Comparison of ENCODE assay signal across 17 cellular contexts in genomic region chr3:46578973-46579755, GRCh38. TPM values are rescaled to one million over a fixed set of nuclear protein-coding genes. Genes with fewer than 3 reads are reported as not detected.
DNase-seq lines count a peak whose midpoint lies in the region; ATAC-seq and TF ChIP-seq lines count a peak whose summit lies in the region.
"Had no signal": no experiment of that assay in that cellular context is flagged by ENCODE, and none has a peak within 500 bp of the region (broad histone marks: within the 10 kb centered on the region; RNA-seq: fewer than 3 reads in every experiment).

No MANE protein-coding gene starts in this region.

- intact Hi-C loops in esophagus squamous epithelium (cut with DNase I): no loop called here

- peaks cover 68% of the 10 kb centered on the region for H3K4me1 Mint-ChIP-seq in WTC11

- TF ChIP-seq POLR2A in esophagus squamous epithelium (IDR thresholded peaks at IDR 0.05): no peak

- peak overlapping the region; percentile 83 for H3K23ac ChIP-seq in mesendoderm (ENCODE audit: low read length)

- H3K27ac Mint-ChIP-seq in WTC11: peak overlapping the region; percentile 94
- H3K27ac Mint-ChIP-seq: stimulated activated naive B cell treated with anti-CD40 and anti-IgM and Interleukin-4, amounts not matched to agents 10 μg/mL and 1 μg/mL and 100 μg/mL, for 72 hours had no signal

- H3K9ac ChIP-seq in mesendoderm (ENCODE audit: low read length): peak overlapping the region; percentile 94

- H3K79me1 ChIP-seq in mesendoderm (ENCODE audit: low read length): peaks cover 7% of the 10 kb centered on the region

- peak overlapping the region; percentile 20 for H3K4ac ChIP-seq in mesendoderm (ENCODE audit: low read depth, low read length)

- POLR2A ChIA-PET in WTC11 (lab: Charles Lee): no interaction called here

- H3K18ac ChIP-seq in mesendoderm (ENCODE audit: low read length): peak overlapping the region; percentile 91

- peak overlapping the region; percentile 86 for H3K4me3 Mint-ChIP-seq in WTC11
- H3K4me3 Mint-ChIP-seq: stimulated activated naive B cell treated with anti-CD40 and anti-IgM and Interleukin-4, amounts not matched to agents 10 μg/mL and 1 μg/mL and 100 μg/mL, for 72 hours had no signal

- WGBS in mesendoderm (ENCODE audit: extremely low coverage, insufficient coverage, low lambda C conversion rate): no CpG with 5 or more reads among the region's 10 CpGs
- WGBS in esophagus squamous epithelium, 2 donors: 52 to 57% methylated on average over 10 of the region's 10 CpGs

- ATAC-seq in WTC11: no peak
- no peak for ATAC-seq in HG03378 (IDR thresholded peaks at IDR 0.05; ENCODE audit: unreplicated experiment)
- no peak for ATAC-seq in GM18867 (IDR thresholded peaks at IDR 0.05; ENCODE audit: unreplicated experiment)
- ATAC-seq: stimulated activated naive B cell treated with anti-CD40 and anti-IgM and Interleukin-4, amounts not matched to agents 10 μg/mL and 1 μg/mL and 100 μg/mL, for 72 hours had no signal

- peaks cover 66% of the 10 kb centered on the region for H3K36me3 Mint-ChIP-seq in WTC11
- H3K36me3 Mint-ChIP-seq: stimulated activated naive B cell treated with anti-CD40 and anti-IgM and Interleukin-4, amounts not matched to agents 10 μg/mL and 1 μg/mL and 100 μg/mL, for 72 hours had no signal

- H3K56ac ChIP-seq in mesendoderm (ENCODE audit: low read length): peak overlapping the region; percentile 93

- no peak overlapping the region for H2BK15ac ChIP-seq in mesendoderm (replicated peaks; ENCODE audit: low read depth)

- peak overlapping the region; percentile 18 for H2BK120ac ChIP-seq in mesendoderm (ENCODE audit: low read depth, low read length)

- H3K9me3 ChIP-seq in esophagus squamous epithelium: no peaks in the 10 kb centered on the region
- H3K9me3 ChIP-seq: adrenal gland, SJCRH30 had no signal

- H2AK5ac ChIP-seq in mesendoderm (ENCODE audit: low read length): peak overlapping the region; percentile 91

- no peak overlapping the region for H3K4me3 ChIP-seq in LNCaP clone FGC (ENCODE audit: low read depth, low read length)
- peak overlapping the region; percentile 96 for H3K4me3 ChIP-seq in mesendoderm (ENCODE audit: low read length)
- H3K4me3 ChIP-seq in esophagus squamous epithelium: no peak overlapping the region
- H3K4me3 ChIP-seq: SJCRH30 had no signal

- H3K27me3 Mint-ChIP-seq in WTC11 (ENCODE audit: low read depth): no peaks in the 10 kb centered on the region; the same call in 1 of the 2 replicates

- H3K27me3 ChIP-seq in mesendoderm (ENCODE audit: insufficient read depth, low read length, poor library complexity) (no peaks in the 10 kb centered on the region), esophagus squamous epithelium (peaks cover 0 to 63% (median 1%) of the 10 kb centered on the region in 4 donors)
- H3K27me3 ChIP-seq: adrenal gland, SJCRH30 had no signal

- H2BK5ac ChIP-seq in mesendoderm (ENCODE audit: low read length): peak overlapping the region; percentile 92

- peak; percentile 4 for DNase-seq in DMS153 treated with DMSO at 0.1 percent for 48 hours (lab: John Stamatoyannopoulos, UW; ENCODE audit: unreplicated experiment)
- peak; percentile 57 for DNase-seq in LNCaP clone FGC (ENCODE audit: low read depth)
- DNase-seq in WTC11 (ENCODE audit: low spot score): no peak
- peak; percentile 54 for DNase-seq in mesendoderm
- DNase-seq in esophagus squamous epithelium (lab: John Stamatoyannopoulos, UW): no peak
- no peak for DNase-seq in mesenteric fat pad (ENCODE audit: low spot score)
- DNase-seq: activated CD4-positive, CD25-positive, alpha-beta regulatory T cell treated with anti-CD3 and anti-CD28 coated beads, Interleukin-2, amount 50 U/mL, for 72 hours; adrenal gland; cortex of kidney; EL; NCI-H1105 treated with DMSO at 0.1 percent for 48 hours; SJCRH30; stimulated activated CD4-positive, alpha-beta T cell treated with anti-CD3 and anti-CD28 coated beads, Interleukin-4, amount 100 ng/mL, for 4 hours; stimulated activated naive B cell treated with anti-CD40 and anti-IgM and Interleukin-4, amounts not matched to agents 10 μg/mL and 1 μg/mL and 100 μg/mL, for 72 hours had no signal

- H4K5ac ChIP-seq in mesendoderm (ENCODE audit: low read length): peak overlapping the region; percentile 59

- TF ChIP-seq CTCF in LNCaP clone FGC (IDR thresholded peaks at IDR 0.05; ENCODE audit: control insufficient read depth, extremely low read depth, insufficient read depth): no peak
- TF ChIP-seq CTCF in WTC11 (IDR thresholded peaks at IDR 0.05): no peak
- no peak for TF ChIP-seq CTCF in esophagus squamous epithelium (IDR thresholded peaks at IDR 0.05)

- H3K9me3 Mint-ChIP-seq in WTC11: peaks cover 8% of the 10 kb centered on the region; the same call in 1 of the 2 replicates
- H3K9me3 Mint-ChIP-seq: stimulated activated naive B cell treated with anti-CD40 and anti-IgM and Interleukin-4, amounts not matched to agents 10 μg/mL and 1 μg/mL and 100 μg/mL, for 72 hours had no signal

- H3K36me3 ChIP-seq in mesendoderm (ENCODE audit: control insufficient read depth, insufficient read depth, low read length) (peaks cover 15% of the 10 kb centered on the region), esophagus squamous epithelium (no peaks in the 10 kb centered on the region)
- H3K36me3 ChIP-seq: adrenal gland, SJCRH30 had no signal

- H3K27ac ChIP-seq in mesendoderm (ENCODE audit: low read depth, low read length) (peak overlapping the region; percentile 79), esophagus squamous epithelium (no peak overlapping the region)
- H3K27ac ChIP-seq: adrenal gland, SJCRH30 had no signal

- peaks cover 10% of the 10 kb centered on the region for H3K4me1 ChIP-seq in mesendoderm (ENCODE audit: control insufficient read depth, low read depth, low read length)
- H3K4me1 ChIP-seq in esophagus squamous epithelium: peaks cover 0 to 15% (median 0%) of the 10 kb centered on the region in 3 donors
- H3K4me1 ChIP-seq: SJCRH30 had no signal

- H4K8ac ChIP-seq in mesendoderm (ENCODE audit: low read depth, low read length): no peak overlapping the region

- H3K79me2 ChIP-seq in mesendoderm (ENCODE audit: control insufficient read depth, insufficient read depth, low read length): peaks cover 30% of the 10 kb centered on the region

- H3K4me2 ChIP-seq in mesendoderm (ENCODE audit: low read length): peak overlapping the region; percentile 56

- CTCF ChIA-PET in WTC11 (lab: Charles Lee): interaction anchor here (0.7 kb wide), 1 partner anchor 123 kb away, joined by 3 read pairs; no protein-coding TSS in a partner anchor

TF ChIP-seq in WTC11, 78 proteins besides CTCF, POLR2A, EP300 and RAD21 (continues in another document):
- TF ChIP-seq CBFB (CRISPR knock-in tag; IDR thresholded peaks at IDR 0.05; ENCODE audit: low read depth) (no peak), TEAD4 (CRISPR knock-in tag; IDR thresholded peaks at IDR 0.05) (0 out of 2 replicates have a peak, but pooled peaks have one; percentile 16), IRF2 (CRISPR knock-in tag; IDR thresholded peaks at IDR 0.05; ENCODE audit: borderline replicate concordance, low read depth) (0 out of 2 replicates have a peak, but pooled peaks have one; percentile 11), MAX (CRISPR knock-in tag; IDR thresholded peaks at IDR 0.05) (no peak), GABPB1 (CRISPR knock-in tag; IDR thresholded peaks at IDR 0.05) (no peak), SP1 (CRISPR knock-in tag; conservative IDR thresholded peaks at IDR 0.05) (no peak), IRF1 (CRISPR knock-in tag; IDR thresholded peaks at IDR 0.05) (no peak), ZSCAN18 (CRISPR knock-in tag; IDR thresholded peaks at IDR 0.05) (no peak), FOXP4 (CRISPR knock-in tag; IDR thresholded peaks at IDR 0.05) (no peak)

RNA-seq across cellular contexts. Expression of gene LRRC2, which starts 13.1 kb away (rescaled TPM):
- total RNA-seq in WTC11 (2021): 4.0 to 4.9 TPM (median 4.9 TPM) in 3 replicates
- polyA plus RNA-seq in mesendoderm (2013, experiment 1 of 2): 3.4 TPM
- polyA plus RNA-seq in mesendoderm (2013, experiment 2 of 2): 3.4 TPM
- 1 to 10 TPM in 2 of 4 donors, under 1 TPM in 1, not detected in 1; 0.26 to 2.7 (median 1.1) TPM for total RNA-seq in esophagus squamous epithelium
- 2.1 TPM for total RNA-seq in mesenteric fat pad
- total RNA-seq: SJCRH30 had no signal

RNA-seq across cellular contexts. Expression of gene FAM240A, which starts 33.2 kb away (rescaled TPM):
- total RNA-seq in WTC11 (2021) (0.09 to 0.14 TPM (median 0.13 TPM) in 3 replicates), esophagus squamous epithelium (under 1 TPM in 1 of 4 donors, not detected in 3; 0.50 TPM), mesenteric fat pad (not detected)
- 0.07 TPM for polyA plus RNA-seq in mesendoderm (2013, experiment 1 of 2)
- polyA plus RNA-seq in mesendoderm (2013, experiment 2 of 2): 0.07 TPM
- total RNA-seq: renal cortical epithelial cell, SJCRH30 had no signal
- polyA plus RNA-seq: adrenal gland had no signal

Comparison
In these comparisons a context has a peak if more than half of its experiments do, and no peak if none do; other contexts are left out.
1. DNase-seq: peak in DMS153 treated with DMSO at 0.1 percent for 48 hours (single experiment), LNCaP clone FGC (single experiment) and mesendoderm (single experiment); none in WTC11 (single experiment), esophagus squamous epithelium (single experiment) and mesenteric fat pad (single experiment).